In genomic region chr14:69611264-69612013, GRCh38 we compare ENCODE assay signal across 8 cellular contexts. TPM values are rescaled to one million over a fixed set of nuclear protein-coding genes. Genes with fewer than 3 reads are reported as not detected.
A peak's percentile ranks its signal among the peaks of the same experiment; 100 is the strongest.
DNase-seq lines count a peak whose midpoint lies in the region; ATAC-seq, FAIRE-seq and TF ChIP-seq lines count a peak whose summit lies in the region.

Gene SUSD6 (plus strand): TSS chr14:69611596. CDS start chr14:69658593, 46,997 bp downstream.

- peak within 1 kb of the TSS; percentile 90 for H2BK5ac ChIP-seq in mesenchymal stem cell (ENCODE audit: low read depth, low read length, poor library complexity, severe bottlenecking)

- intact Hi-C loops in CD4-positive, alpha-beta T cell (cut with DNase I, micrococcal nuclease) = loop anchor here (1.0 to 10.0 kb wide), 5 partner anchors 36 to 1033 kb away; partner anchors contain the start of genes SRSF5 (in 2 of the 2) and TTC9 (in 1 of the 2)

- WGBS in mesenchymal stem cell = under 1% methylated on average over 60 of the region's 103 CpGs

- H2BK120ac ChIP-seq in mesenchymal stem cell (ENCODE audit: low read depth, low read length) = peak within 1 kb of the TSS; percentile 74

- peak within 1 kb of the TSS; percentile 64 for H4K91ac ChIP-seq in mesenchymal stem cell (ENCODE audit: low read length)

- peak within 1 kb of the TSS; percentile 3 for H2AK5ac ChIP-seq in mesenchymal stem cell (ENCODE audit: low read length, severe bottlenecking)

- peaks cover 12% of the 10 kb centered on the region for H3K79me1 ChIP-seq in mesenchymal stem cell (replicated peaks; ENCODE audit: low read length, poor library complexity, severe bottlenecking)

- no peaks in the 10 kb centered on the region for H3K9me3 ChIP-seq in CD4-positive, alpha-beta T cell (ENCODE audit: control insufficient read depth, low read length)
- H3K9me3 ChIP-seq in mesenchymal stem cell (ENCODE audit: control insufficient read depth, low read length) = no peaks in the 10 kb centered on the region

- CTCF ChIA-PET in CD4-positive, alpha-beta T cell (lab: Charles Lee) = interaction anchor here (0.9 to 1.9 kb wide), 4 partner anchors 11 to 116 kb away, joined by 3 to 6 read pairs (median 4); no protein-coding TSS in a partner anchor

- no peaks in the 10 kb centered on the region for H3K27me3 Mint-ChIP-seq in CD4-positive, alpha-beta T cell
- no peaks in the 10 kb centered on the region for H3K27me3 Mint-ChIP-seq in effector memory CD8-positive, alpha-beta T cell

- H4K8ac ChIP-seq in mesenchymal stem cell (ENCODE audit: low read length) = peak within 1 kb of the TSS; percentile 92

- H3K4me1 Mint-ChIP-seq in CD4-positive, alpha-beta T cell (ENCODE audit: low read depth) = peaks cover 59% of the 10 kb centered on the region
- H3K4me1 Mint-ChIP-seq in effector memory CD8-positive, alpha-beta T cell (ENCODE audit: low read depth in 2 of 2) = peaks cover 46 to 49% of the 10 kb centered on the region in 2 donors

- peak within 1 kb of the TSS in 1 of 2 experiments; percentile 98 for H3K14ac ChIP-seq in mesenchymal stem cell (ENCODE audit: low read length in 2 of 2)

- FAIRE-seq in HTR-8/SVneo (lab: Jason Lieb, UNC) = peak; percentile 98

- peak within 1 kb of the TSS; percentile 94 for H3K27ac Mint-ChIP-seq in CD4-positive, alpha-beta T cell
- H3K27ac Mint-ChIP-seq in effector memory CD8-positive, alpha-beta T cell = peak within 1 kb of the TSS; percentile 95 to 98

- peaks cover 8% of the 10 kb centered on the region for H3K36me3 Mint-ChIP-seq in CD4-positive, alpha-beta T cell (ENCODE audit: low read depth)
- peaks cover 17% of the 10 kb centered on the region for H3K36me3 Mint-ChIP-seq in effector memory CD8-positive, alpha-beta T cell (ENCODE audit: insufficient read depth)

- peak within 1 kb of the TSS; percentile 63 for H2BK15ac ChIP-seq in mesenchymal stem cell (ENCODE audit: low read depth, poor library complexity, severe bottlenecking)

- TF ChIP-seq CTCF in CD4-positive, alpha-beta T cell (IDR thresholded peaks at IDR 0.05) = no peak

- peak within 1 kb of the TSS; percentile 89 to 90 for H3K18ac ChIP-seq in mesenchymal stem cell (ENCODE audit: low read depth in 1 of 2, low read length in 2 of 2)

- peaks cover 15% of the 10 kb centered on the region for H3K4me1 ChIP-seq in mesenchymal stem cell (ENCODE audit: control insufficient read depth, insufficient read depth, low read depth, low read length)

- peak within 1 kb of the TSS; percentile 90 for H2AFZ ChIP-seq in mesenchymal stem cell (ENCODE audit: low read depth, low read length)

- peak; percentile 78 to 89 (median 85) for DNase-seq in CD4-positive, alpha-beta T cell
- DNase-seq in HTR-8/SVneo (ENCODE audit: insufficient read length, low spot score) (peak; percentile 100), NOMO-1 (lab: John Stamatoyannopoulos, UW; ENCODE audit: unreplicated experiment in 2 of 2) (peak; percentile 94 to 96), mesenchymal stem cell (peak; percentile 89)
- peak; percentile 67 to 89 (median 70) for DNase-seq in activated CD8-positive, alpha-beta memory T cell treated with anti-CD3 and anti-CD28 coated beads for 48 hours (ENCODE audit: low read depth in 2 of 3, low spot score in 2 of 3)
- peak; percentile 77 to 79 (median 78) for DNase-seq in effector memory CD8-positive, alpha-beta T cell
- peak; percentile 87 for DNase-seq in stimulated activated CD8-positive, alpha-beta memory T cell treated with anti-CD3 and anti-CD28 coated beads, Interleukin-12 subunit alpha, Interleukin-12 subunit beta, amount 100 ng/mL, for 4 hours (ENCODE audit: low read depth)

- peak within 1 kb of the TSS; percentile 85 to 92 for H3K4me3 ChIP-seq in mesenchymal stem cell (ENCODE audit: insufficient read depth in 1 of 2, low read depth in 1 of 2, low read length in 2 of 2)

- ATAC-seq in CD4-positive, alpha-beta T cell (ENCODE audit: poor library complexity) = peak; percentile 78
- peak; percentile 39 for ATAC-seq in GM19468 (IDR thresholded peaks at IDR 0.05; ENCODE audit: extremely low read depth, unreplicated experiment)
- ATAC-seq in effector memory CD8-positive, alpha-beta T cell (replicated peaks) = peak; percentile 76

- peak within 1 kb of the TSS; percentile 90 for H3K4me3 Mint-ChIP-seq in CD4-positive, alpha-beta T cell
- peak within 1 kb of the TSS; percentile 97 to 98 for H3K4me3 Mint-ChIP-seq in effector memory CD8-positive, alpha-beta T cell

- no peaks in the 10 kb centered on the region for H3K36me3 ChIP-seq in mesenchymal stem cell (ENCODE audit: control insufficient read depth in 1 of 2, insufficient read depth in 2 of 2, low read depth in 1 of 2, low read length in 2 of 2)

- H3K4ac ChIP-seq in mesenchymal stem cell (ENCODE audit: low read depth in 1 of 2, low read length in 2 of 2) = peak within 1 kb of the TSS in 1 of 2 experiments; percentile 91

- H3K9me3 Mint-ChIP-seq in CD4-positive, alpha-beta T cell = no peaks in the 10 kb centered on the region
- no peaks in the 10 kb centered on the region for H3K9me3 Mint-ChIP-seq in effector memory CD8-positive, alpha-beta T cell

- H3K27me3 ChIP-seq in CD4-positive, alpha-beta T cell (ENCODE audit: control insufficient read depth, insufficient read depth, low read length) = no peaks in the 10 kb centered on the region
- H3K27me3 ChIP-seq in mesenchymal stem cell (ENCODE audit: control insufficient read depth in 1 of 2, insufficient read depth in 1 of 2, low read length in 2 of 2) = no peaks in the 10 kb centered on the region

- peak within 1 kb of the TSS; percentile 60 to 91 for H2BK12ac ChIP-seq in mesenchymal stem cell (ENCODE audit: low read length in 2 of 2)

- POLR2A ChIA-PET in CD4-positive, alpha-beta T cell (lab: Charles Lee) = interaction anchor here (0.5 to 5.5 kb wide), 19 partner anchors 9 to 213 kb away, joined by 3 to 70 read pairs (median 3); partner anchors contain the start of genes ERH and SRSF5

- H3K9ac ChIP-seq in mesenchymal stem cell (ENCODE audit: low read length) = peak within 1 kb of the TSS; percentile 91

- H3K27ac ChIP-seq in CD4-positive, alpha-beta T cell (ENCODE audit: low read depth, low read length) = peak within 1 kb of the TSS; percentile 74
- peak within 1 kb of the TSS; percentile 69 for H3K27ac ChIP-seq in mesenchymal stem cell (ENCODE audit: low read length, poor library complexity, severe bottlenecking)

- H3K4me2 ChIP-seq in mesenchymal stem cell (ENCODE audit: low read length, poor library complexity, severe bottlenecking) = peak within 1 kb of the TSS; percentile 89

- H3K23ac ChIP-seq in mesenchymal stem cell (ENCODE audit: low read length in 2 of 2) = peak within 1 kb of the TSS in 1 of 2 experiments; percentile 96

RNA-seq across cellular contexts. Expression of gene SUSD6, which starts in this region (rescaled TPM):
- 10 to 100 TPM; 93.7 to 95.1 TPM for total RNA-seq in CD4-positive, alpha-beta T cell
- 8.9 TPM for polyA plus RNA-seq in mesenchymal stem cell (2013, experiment 1 of 2)
- polyA plus RNA-seq in mesenchymal stem cell (2013, experiment 2 of 2) = 9.1 TPM

Comparison
In these comparisons a context has a peak if more than half of its experiments do, and no peak if none do; other contexts are left out.
1. Peak in every context shown above with its lines: DNase-seq, ATAC-seq, H3K4me3 ChIP-seq and H3K27ac ChIP-seq.